18 cellular contexts compared by ENCODE assay signal in genomic region chr17:7203391-7203790, GRCh38. TPM values are rescaled to one million over a fixed set of nuclear protein-coding genes. Genes with fewer than 3 reads are reported as not detected.
DNase-seq lines count a peak whose midpoint lies in the region; ATAC-seq and TF ChIP-seq lines count a peak whose summit lies in the region.
"Had no signal": no experiment of that assay in that cellular context is flagged by ENCODE, and none has a peak within 500 bp of the region (broad histone marks: within the 10 kb centered on the region; RNA-seq: fewer than 3 reads in every experiment).

No MANE protein-coding gene starts in this region.

- H3K4me3 ChIP-seq in CD8-positive, alpha-beta T cell (ENCODE audit: low read depth, low read length): no peak overlapping the region
- H3K4me3 ChIP-seq: right atrium auricular region had no signal

- H3K4me3 Mint-ChIP-seq in CD14-positive monocyte: peak overlapping the region in 1 of 2 donors; percentile 35
- H3K4me3 Mint-ChIP-seq in CD8-positive, alpha-beta T cell: peak overlapping the region; percentile 11
- peak overlapping the region; percentile 62 for H3K4me3 Mint-ChIP-seq in activated naive CD8-positive, alpha-beta T cell
- peak overlapping the region in 7 of 10 donors; percentile 26 to 89 (median 50) for H3K4me3 Mint-ChIP-seq in naive thymus-derived CD8-positive, alpha-beta T cell

- H3K27me3 Mint-ChIP-seq in CD14-positive monocyte (ENCODE audit: low read depth in 3 of 3): peaks cover 1 to 10% (median 1%) of the 10 kb centered on the region in 3 donors
- no peaks in the 10 kb centered on the region for H3K27me3 Mint-ChIP-seq in CD8-positive, alpha-beta T cell (ENCODE audit: low read depth)
- no peaks in the 10 kb centered on the region for H3K27me3 Mint-ChIP-seq in activated naive CD8-positive, alpha-beta T cell
- no peaks in the 10 kb centered on the region for H3K27me3 Mint-ChIP-seq in naive thymus-derived CD8-positive, alpha-beta T cell

- ATAC-seq in CD8-positive, alpha-beta T cell: no peak
- ATAC-seq in naive thymus-derived CD8-positive, alpha-beta T cell: no peak
- no peak for ATAC-seq in GM18511 (IDR thresholded peaks at IDR 0.05; ENCODE audit: unreplicated experiment)
- ATAC-seq: left cardiac atrium had no signal

- no peaks in the 10 kb centered on the region for H3K9me3 Mint-ChIP-seq in CD14-positive monocyte
- H3K9me3 Mint-ChIP-seq in CD8-positive, alpha-beta T cell: no peaks in the 10 kb centered on the region
- no peaks in the 10 kb centered on the region for H3K9me3 Mint-ChIP-seq in activated naive CD8-positive, alpha-beta T cell (ENCODE audit: low read depth)
- no peaks in the 10 kb centered on the region for H3K9me3 Mint-ChIP-seq in naive thymus-derived CD8-positive, alpha-beta T cell

- no peak overlapping the region for H3K27ac ChIP-seq in CD8-positive, alpha-beta T cell (ENCODE audit: low read depth, low read length)
- H3K27ac ChIP-seq: right atrium auricular region had no signal

- no peak for DNase-seq in CD14-positive monocyte (ENCODE audit: low spot score)
- peak in 1 of 7 experiments; percentile 13 for DNase-seq in CD8-positive, alpha-beta T cell
- DNase-seq in naive thymus-derived CD8-positive, alpha-beta T cell: no peak
- DNase-seq in head of caudate nucleus: no peak
- DNase-seq in G401 (ENCODE audit: low spot score): no peak
- no peak for DNase-seq in NCI-H1092 treated with DMSO at 0.1 percent for 48 hours (lab: John Stamatoyannopoulos, UW)
- DNase-seq: activated CD4-positive, alpha-beta T cell treated with anti-CD3 and anti-CD28 coated beads, Interleukin-2, amount 50 U/mL, for 4 hours; AML-193; amniotic stem cell; dorsolateral prefrontal cortex; KBM-7; left cardiac atrium; NCI-H2029 treated with DMSO at 0.1 percent for 48 hours; NCI-H524; trophoblast cell had no signal

- H3K27ac Mint-ChIP-seq in CD14-positive monocyte: peak overlapping the region in 6 of 7 donors; percentile 74 to 98 (median 90)
- peak overlapping the region; percentile 91 for H3K27ac Mint-ChIP-seq in CD8-positive, alpha-beta T cell
- H3K27ac Mint-ChIP-seq in activated naive CD8-positive, alpha-beta T cell: no peak overlapping the region
- H3K27ac Mint-ChIP-seq in naive thymus-derived CD8-positive, alpha-beta T cell: peak overlapping the region in 9 of 10 donors; percentile 88 to 100 (median 99)

- TF ChIP-seq CTCF in CD14-positive monocyte (IDR thresholded peaks at IDR 0.05): no peak
- no peak for TF ChIP-seq CTCF in CD8-positive, alpha-beta T cell (IDR thresholded peaks at IDR 0.05)

- POLR2A ChIA-PET in CD8-positive, alpha-beta T cell (lab: Charles Lee): no interaction called here
- POLR2A ChIA-PET in naive thymus-derived CD8-positive, alpha-beta T cell (lab: Charles Lee): interaction anchor here (0.7 to 3.6 kb wide), 2 partner anchors 11 to 18 kb away, joined by 3 to 20 read pairs; no protein-coding TSS in a partner anchor

- CTCF ChIA-PET in CD8-positive, alpha-beta T cell (lab: Charles Lee): interaction anchor here (2.1 kb wide), 1 partner anchor 24 kb away, joined by 5 read pairs; the partner anchor contains the start of gene ASGR1

- in situ Hi-C loops in G401 (cut with HindIII; ENCODE audit: low sequenced_read_pairs): no loop called here

- H3K4me1 Mint-ChIP-seq in CD14-positive monocyte: peaks cover 28% of the 10 kb centered on the region
- peaks cover 29% of the 10 kb centered on the region for H3K4me1 Mint-ChIP-seq in CD8-positive, alpha-beta T cell (ENCODE audit: low read depth)
- H3K4me1 Mint-ChIP-seq in activated naive CD8-positive, alpha-beta T cell (ENCODE audit: low read depth): peaks cover 28% of the 10 kb centered on the region
- peaks cover 24 to 35% (median 33%) of the 10 kb centered on the region in 4 donors for H3K4me1 Mint-ChIP-seq in naive thymus-derived CD8-positive, alpha-beta T cell

- H3K36me3 Mint-ChIP-seq in CD14-positive monocyte: peaks cover 31 to 56% of the 10 kb centered on the region in 2 donors
- H3K36me3 Mint-ChIP-seq in CD8-positive, alpha-beta T cell: no peaks in the 10 kb centered on the region
- peaks cover 4% of the 10 kb centered on the region for H3K36me3 Mint-ChIP-seq in activated naive CD8-positive, alpha-beta T cell
- peaks cover 0 to 5% (median 0%) of the 10 kb centered on the region in 3 donors for H3K36me3 Mint-ChIP-seq in naive thymus-derived CD8-positive, alpha-beta T cell

- intact Hi-C loops in CD14-positive monocyte (cut with micrococcal nuclease): no loop called here
- intact Hi-C loops in CD8-positive, alpha-beta T cell (cut with DNase I, micrococcal nuclease): loop anchor here in 1 of 2 experiments (10.0 kb wide), 1 partner anchor 159 kb away; the partner anchor contains the start of gene SLC16A11
- intact Hi-C loops in head of caudate nucleus (cut with DNase I): no loop called here

- H3K9me3 ChIP-seq in CD8-positive, alpha-beta T cell (ENCODE audit: low read length): no peaks in the 10 kb centered on the region
- H3K9me3 ChIP-seq: right atrium auricular region had no signal

- H3K36me3 ChIP-seq in CD8-positive, alpha-beta T cell (ENCODE audit: insufficient read depth, low read length): no peaks in the 10 kb centered on the region

- no peaks in the 10 kb centered on the region for H3K27me3 ChIP-seq in CD8-positive, alpha-beta T cell (ENCODE audit: insufficient read depth, low read length)
- H3K27me3 ChIP-seq: dorsolateral prefrontal cortex, right atrium auricular region had no signal

- H3K4me1 ChIP-seq in CD8-positive, alpha-beta T cell (ENCODE audit: insufficient read depth, low read length): peaks cover 20% of the 10 kb centered on the region

RNA-seq across cellular contexts. Expression of gene DLG4, which starts 16.2 kb away (rescaled TPM):
- polyA plus RNA-seq in CD14-positive monocyte: under 1 TPM; 0.37 to 0.39 TPM
- total RNA-seq in CD8-positive, alpha-beta T cell: 1 to 10 TPM; 5.8 to 8.1 TPM
- 10 to 100 TPM in 1 of 2 experiments, 1 to 10 TPM in 1; 8.4 to 10.2 TPM for total RNA-seq in naive thymus-derived CD8-positive, alpha-beta T cell
- under 1 TPM; 0.24 to 0.62 (median 0.33) TPM for polyA plus RNA-seq in naive thymus-derived CD8-positive, alpha-beta T cell
- total RNA-seq in G401 (2014; rRNA removed; shearing (Covaris generic)): 15.5 and 18.8 TPM in 2 replicates

RNA-seq across cellular contexts. Expression of gene ACADVL, which starts 16.3 kb away (rescaled TPM):
- polyA plus RNA-seq in CD14-positive monocyte: 100 to 1,000 TPM; 152 to 154 TPM
- 100 to 1,000 TPM; 264 to 275 TPM for total RNA-seq in CD8-positive, alpha-beta T cell
- total RNA-seq in naive thymus-derived CD8-positive, alpha-beta T cell: 100 to 1,000 TPM; 402 TPM
- 10 to 100 TPM; 78.8 to 91.2 (median 85.2) TPM for polyA plus RNA-seq in naive thymus-derived CD8-positive, alpha-beta T cell
- 399 and 405 TPM in 2 replicates for total RNA-seq in G401 (2014; rRNA removed; shearing (Covaris generic))

RNA-seq across cellular contexts. Expression of gene ASGR1, which starts 24.2 kb away (rescaled TPM):
- 100 to 1,000 TPM; 114 to 126 TPM for polyA plus RNA-seq in CD14-positive monocyte
- total RNA-seq in CD8-positive, alpha-beta T cell: under 1 TPM; 0.56 to 0.71 TPM
- total RNA-seq in naive thymus-derived CD8-positive, alpha-beta T cell: under 1 TPM; 0.58 to 0.68 TPM
- polyA plus RNA-seq in naive thymus-derived CD8-positive, alpha-beta T cell: under 1 TPM in 1 of 3 donors, not detected in 2; 0.23 TPM
- total RNA-seq in G401 (2014; rRNA removed; shearing (Covaris generic)): 3.3 and 7.1 TPM in 2 replicates

RNA-seq across cellular contexts. Expression of gene DVL2, which starts 30.9 kb away (rescaled TPM):
- 1 to 10 TPM; 7.0 to 7.8 TPM for polyA plus RNA-seq in CD14-positive monocyte
- total RNA-seq in CD8-positive, alpha-beta T cell: 10 to 100 TPM; 46.9 to 49.3 TPM
- total RNA-seq in naive thymus-derived CD8-positive, alpha-beta T cell: 10 to 100 TPM; 80.7 to 81.5 TPM
- 10 to 100 TPM; 19.3 to 26.5 (median 19.3) TPM for polyA plus RNA-seq in naive thymus-derived CD8-positive, alpha-beta T cell
- total RNA-seq in G401 (2014; rRNA removed; shearing (Covaris generic)): 89.9 and 99.0 TPM in 2 replicates

RNA-seq across cellular contexts. Expression of gene PHF23, which starts 35.9 kb away (rescaled TPM):
- polyA plus RNA-seq in CD14-positive monocyte: 10 to 100 TPM; 12.0 to 12.9 TPM
- total RNA-seq in CD8-positive, alpha-beta T cell: 1 to 10 TPM; 2.8 to 3.1 TPM
- total RNA-seq in naive thymus-derived CD8-positive, alpha-beta T cell: 10 to 100 TPM; 49.9 to 53.9 TPM
- 10 to 100 TPM; 18.1 to 35.7 (median 22.2) TPM for polyA plus RNA-seq in naive thymus-derived CD8-positive, alpha-beta T cell
- 113 and 121 TPM in 2 replicates for total RNA-seq in G401 (2014; rRNA removed; shearing (Covaris generic))
